In the genomic region with DNA sequence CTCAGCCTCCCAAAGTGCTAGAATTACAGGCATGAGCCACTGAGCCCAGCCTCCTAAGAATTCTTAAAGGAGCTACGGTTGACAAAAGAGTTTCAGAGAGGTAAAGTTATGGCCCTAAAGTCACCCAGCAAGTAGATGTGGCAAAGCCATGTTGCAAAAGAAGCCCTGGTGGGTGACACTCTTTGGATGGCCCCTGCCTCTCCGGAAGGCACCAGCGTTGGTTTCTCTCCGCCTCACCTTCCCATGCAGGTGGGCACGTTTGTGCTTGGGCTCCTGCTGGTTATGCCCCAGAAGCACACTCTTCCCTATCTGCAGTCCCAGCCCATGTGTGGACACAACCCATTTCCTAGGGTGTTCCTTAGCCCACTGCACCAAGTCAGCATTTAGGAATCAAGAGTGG, we compare ENCODE assay signal across 27 cellular contexts. TPM values are rescaled to one million over a fixed set of nuclear protein-coding genes. Genes with fewer than 3 reads are reported as not detected.
A peak's percentile ranks its signal among the peaks of the same experiment; 100 is the strongest.
DNase-seq lines count a peak whose midpoint lies in the region; ATAC-seq and TF ChIP-seq lines count a peak whose summit lies in the region.
"Had no signal": no experiment of that assay in that cellular context is flagged by ENCODE, and none has a peak within 500 bp of the region (broad histone marks: within the 10 kb centered on the region; RNA-seq: fewer than 3 reads in every experiment).

No MANE protein-coding gene starts in this region.

- no peaks in the 10 kb centered on the region for H3K79me2 ChIP-seq in SK-N-SH (ENCODE audit: insufficient read depth)
- no peaks in the 10 kb centered on the region for H3K79me2 ChIP-seq in osteoblast (ENCODE audit: insufficient read depth, low read length)
- no peaks in the 10 kb centered on the region for H3K79me2 ChIP-seq in MM.1S (ENCODE audit: low read length)

- no peak for ATAC-seq in SK-N-SH treated with all-trans-retinoic acid at 6 μM for 48 hours
- ATAC-seq: activated naive CD8-positive, alpha-beta T cell treated with anti-CD3 and anti-CD28 coated beads, Interleukin-2, amount 50 U/mL, for 24 hours; effector memory CD8-positive, alpha-beta T cell; stimulated activated memory B cell treated with anti-CD40 and anti-IgM and Interleukin-4, amounts not matched to agents 10 μg/mL and 1 μg/mL and 100 μg/mL, for 72 hours had no signal

- POLR2A ChIA-PET in SK-N-SH (lab: Yijun Ruan, JAX), result no interaction called here

- no peak for DNase-seq in SK-N-SH
- DNase-seq in breast epithelium (ENCODE audit: low spot score in 2 of 2), result no peak
- no peak for DNase-seq in osteoblast (ENCODE audit: insufficient read length, low spot score, missing footprints)
- peak in 1 of 2 donors; percentile 7 for DNase-seq in tibial artery
- no peak for DNase-seq in NCI-H2227 (lab: John Stamatoyannopoulos, UW; ENCODE audit: unreplicated experiment)
- no peak for DNase-seq in HK-2 (ENCODE audit: unreplicated experiment)
- no peak for DNase-seq in MM.1S
- DNase-seq: activated gamma-delta T cell; activated naive CD8-positive, alpha-beta T cell treated with anti-CD3 and anti-CD28 coated beads, Interleukin-2, amount 50 U/mL, for 24 hours; AML-193; DMS153; effector memory CD8-positive, alpha-beta T cell; kidney; MG63; NCI-H1417 treated with DMSO at 0.1 percent for 48 hours; NCI-H510A; NK-92 treated with Interleukin-12 subunit alpha and Interleukin-12 subunit beta, amount 100 ng/mL, for 24 hours; stimulated activated CD4-positive, alpha-beta T cell treated with anti-CD3 and anti-CD28 coated beads, Interleukin-4, amount 100 ng/mL, for 1 hour had no signal

- H3K27me3 ChIP-seq in SK-N-SH (ENCODE audit: insufficient read depth) (no peaks in the 10 kb centered on the region), breast epithelium (no peaks in the 10 kb centered on the region), osteoblast (ENCODE audit: insufficient read depth, low read length) (no peaks in the 10 kb centered on the region), tibial artery (no peaks in the 10 kb centered on the region), MM.1S (replicated peaks; ENCODE audit: insufficient read depth, low read length) (no peaks in the 10 kb centered on the region)
- H3K27me3 ChIP-seq: MG63, SJSA1 had no signal

- no peak for TF ChIP-seq EP300 in SK-N-SH (IDR thresholded peaks at IDR 0.05; ENCODE audit: borderline replicate concordance in 1 of 2, low read depth in 1 of 2, low read length in 1 of 2)

- H3K9ac ChIP-seq in SK-N-SH (peak overlapping the region; percentile 48; the same call in 1 of the 2 replicates), MM.1S (ENCODE audit: low read length) (no peak overlapping the region)

- no peak for TF ChIP-seq POLR2A in breast epithelium (IDR thresholded peaks at IDR 0.05)

- H3K9me3 ChIP-seq in SK-N-SH (no peaks in the 10 kb centered on the region), breast epithelium (no peaks in the 10 kb centered on the region), osteoblast (ENCODE audit: low read depth, low read length) (no peaks in the 10 kb centered on the region), tibial artery (no peaks in the 10 kb centered on the region), MM.1S (replicated peaks; ENCODE audit: insufficient read depth, low read length) (no peaks in the 10 kb centered on the region)
- H3K9me3 ChIP-seq: MG63, SJSA1 had no signal

- H3K4me3 ChIP-seq in SK-N-SH (ENCODE audit: low read depth in 2 of 2, low read length in 1 of 2) (no peak overlapping the region), breast epithelium (no peak overlapping the region), osteoblast (ENCODE audit: insufficient read depth, low read length) (no peak overlapping the region), tibial artery (no peak overlapping the region), MM.1S (ENCODE audit: low read length) (no peak overlapping the region)
- H3K4me3 ChIP-seq: K562, MG63, SJSA1 had no signal

- intact Hi-C loops in breast epithelium (cut with DNase I; ENCODE audit: low total_unique reads), result no loop called here
- intact Hi-C loops in tibial artery (cut with DNase I; ENCODE audit: low total_unique reads), result no loop called here

- H3K27ac ChIP-seq in SK-N-SH (ENCODE audit: low read depth in 2 of 2, low read length in 1 of 2) (peak overlapping the region in 1 of 2 experiments; percentile 96; a peak in 1 of 4 replicates), breast epithelium (peak overlapping the region; percentile 68 to 96), osteoblast (ENCODE audit: low read depth, low read length) (peak overlapping the region; percentile 86), tibial artery (peak overlapping the region; percentile 70 to 74), MM.1S (ENCODE audit: low read length) (no peak overlapping the region)
- H3K27ac ChIP-seq: 22Rv1 had no signal

- H4K20me1 ChIP-seq in SK-N-SH (ENCODE audit: insufficient read depth) (no peaks in the 10 kb centered on the region), osteoblast (ENCODE audit: insufficient read depth, low read length) (no peaks in the 10 kb centered on the region), MM.1S (ENCODE audit: insufficient read depth, low read length) (no peaks in the 10 kb centered on the region)

- H3K4me1 ChIP-seq in SK-N-SH (ENCODE audit: control insufficient read depth in 1 of 2, insufficient read depth in 2 of 2, low read depth in 1 of 2, low read length in 1 of 2), result peaks cover 0 to 33% of the 10 kb centered on the region in 2 experiments; a peak in 3 of 4 replicates
- H3K4me1 ChIP-seq in breast epithelium, result peaks cover 14 to 40% of the 10 kb centered on the region in 2 donors
- peaks cover 39% of the 10 kb centered on the region for H3K4me1 ChIP-seq in osteoblast (ENCODE audit: insufficient read depth, low read length)
- H3K4me1 ChIP-seq in tibial artery, result peaks cover 0 to 44% (median 29%) of the 10 kb centered on the region in 4 donors
- H3K4me1 ChIP-seq in MM.1S (ENCODE audit: low read length), result no peaks in the 10 kb centered on the region

- WGBS in SK-N-SH (ENCODE audit: low lambda C conversion rate), result 73% methylated on average over 2 of the region's 5 CpGs

- H3K9me2 ChIP-seq in SK-N-SH, result no peaks in the 10 kb centered on the region
- H3K9me2 ChIP-seq in MM.1S (replicated peaks; ENCODE audit: insufficient read depth, low read length), result no peaks in the 10 kb centered on the region

- H3F3A ChIP-seq in SK-N-SH (replicated peaks; ENCODE audit: insufficient read depth), result peaks cover 4% of the 10 kb centered on the region
- H3F3A ChIP-seq in MM.1S (ENCODE audit: insufficient read depth, low read length), result no peaks in the 10 kb centered on the region

- CTCF ChIA-PET in SK-N-SH (lab: Yijun Ruan, JAX), result no interaction called here

- H2AFZ ChIP-seq in SK-N-SH (ENCODE audit: low read depth) (no peak overlapping the region), osteoblast (ENCODE audit: low read length) (no peak overlapping the region), MM.1S (ENCODE audit: low read length) (no peak overlapping the region)

- TF ChIP-seq RAD21 in SK-N-SH (IDR thresholded peaks at IDR 0.05; ENCODE audit: low read length), result no peak

- H3K36me3 ChIP-seq in SK-N-SH (replicated peaks in 1 of 2; ENCODE audit: control insufficient read depth in 1 of 2, insufficient read depth in 2 of 2, low read length in 1 of 2), result no peaks in the 10 kb centered on the region
- no peaks in the 10 kb centered on the region for H3K36me3 ChIP-seq in breast epithelium
- H3K36me3 ChIP-seq in osteoblast (ENCODE audit: insufficient read depth, low read length), result no peaks in the 10 kb centered on the region
- H3K36me3 ChIP-seq in tibial artery, result no peaks in the 10 kb centered on the region
- no peaks in the 10 kb centered on the region for H3K36me3 ChIP-seq in MM.1S (replicated peaks; ENCODE audit: insufficient read depth, low read length)
- H3K36me3 ChIP-seq: MG63, SJSA1 had no signal

- TF ChIP-seq CTCF in SK-N-SH (IDR thresholded peaks at IDR 0.05) (no peak), breast epithelium (IDR thresholded peaks at IDR 0.05) (no peak), osteoblast (IDR thresholded peaks at IDR 0.05; ENCODE audit: extremely low read depth, low read depth, low read length) (no peak), tibial artery (IDR thresholded peaks at IDR 0.05) (no peak), MM.1S (IDR thresholded peaks at IDR 0.05; ENCODE audit: low read length) (no peak)

- H3K4me2 ChIP-seq in SK-N-SH (0 out of 2 replicates have a peak overlapping the region, but pooled peaks have one; percentile 31), osteoblast (ENCODE audit: insufficient read depth, low read length) (no peak overlapping the region), MM.1S (ENCODE audit: low read depth, low read length) (no peak overlapping the region)

TF ChIP-seq in SK-N-SH, 30 proteins besides CTCF, POLR2A, EP300 and RAD21:
- TF ChIP-seq MAX (IDR thresholded peaks at IDR 0.05; ENCODE audit: low read depth), result no peak

TF ChIP-seq in SK-N-SH treated with all-trans-retinoic acid at 6 μM for 48 hours, 23 proteins besides CTCF, POLR2A, EP300 and RAD21 (continues in another document):
- TF ChIP-seq, protein P1, sequence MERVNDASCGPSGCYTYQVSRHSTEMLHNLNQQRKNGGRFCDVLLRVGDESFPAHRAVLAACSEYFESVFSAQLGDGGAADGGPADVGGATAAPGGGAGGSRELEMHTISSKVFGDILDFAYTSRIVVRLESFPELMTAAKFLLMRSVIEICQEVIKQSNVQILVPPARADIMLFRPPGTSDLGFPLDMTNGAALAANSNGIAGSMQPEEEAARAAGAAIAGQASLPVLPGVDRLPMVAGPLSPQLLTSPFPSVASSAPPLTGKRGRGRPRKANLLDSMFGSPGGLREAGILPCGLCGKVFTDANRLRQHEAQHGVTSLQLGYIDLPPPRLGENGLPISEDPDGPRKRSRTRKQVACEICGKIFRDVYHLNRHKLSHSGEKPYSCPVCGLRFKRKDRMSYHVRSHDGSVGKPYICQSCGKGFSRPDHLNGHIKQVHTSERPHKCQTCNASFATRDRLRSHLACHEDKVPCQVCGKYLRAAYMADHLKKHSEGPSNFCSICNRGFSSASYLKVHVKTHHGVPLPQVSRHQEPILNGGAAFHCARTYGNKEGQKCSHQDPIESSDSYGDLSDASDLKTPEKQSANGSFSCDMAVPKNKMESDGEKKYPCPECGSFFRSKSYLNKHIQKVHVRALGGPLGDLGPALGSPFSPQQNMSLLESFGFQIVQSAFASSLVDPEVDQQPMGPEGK (CRISPR knock-in tag; IDR thresholded peaks at IDR 0.05; ENCODE audit: borderline replicate concordance), result no peak

RNA-seq across cellular contexts. Expression of gene SERPINA3, which starts 9.5 kb away (rescaled TPM):
- 0.25 and 0.45 TPM in 2 replicates for polyA plus RNA-seq in SK-N-SH (2012; rRNA removed)
- polyA plus RNA-seq in SK-N-SH (2012; cell fraction: cytosol; rRNA removed), result 0.05 and 0.15 TPM in 2 replicates
- polyA plus RNA-seq in SK-N-SH (2012; cell fraction: nucleus; rRNA removed), result 0.66 and 1.4 TPM in 2 replicates
- total RNA-seq in breast epithelium (1,000 to 10,000 TPM in 2 of 3 donors, 10 to 100 TPM in 1; 88.7 to 1,840 (median 1,497) TPM), osteoblast (2.7 and 5.1 TPM in 2 replicates)
- total RNA-seq: frontal cortex; lung microvascular endothelial cell; T-helper 1 cell treated with Interleukin-12 subunit alpha and Interleukin-12 subunit beta and Interleukin-4 antibody, amounts not matched to agents 30 ng/mL and 1 ng/mL, for 36 hours had no signal
- polyA plus RNA-seq: K562 had no signal

RNA-seq across cellular contexts. Expression of gene SERPINA5, which starts 21.5 kb away (rescaled TPM):
- polyA plus RNA-seq in SK-N-SH (2012; rRNA removed), result 0.08 and 0.13 TPM in 2 replicates
- 0.08 and 0.18 TPM in 2 replicates for polyA plus RNA-seq in SK-N-SH (2012; cell fraction: cytosol; rRNA removed)
- 0.07 and 0.08 TPM in 2 replicates for polyA plus RNA-seq in SK-N-SH (2012; cell fraction: nucleus; rRNA removed)
- total RNA-seq in breast epithelium (10 to 100 TPM in 2 of 3 donors, 1 to 10 TPM in 1; 4.3 to 32.9 (median 20.6) TPM), osteoblast (0.36 and 0.59 TPM in 2 replicates)
- total RNA-seq: frontal cortex; T-helper 1 cell treated with Interleukin-12 subunit alpha and Interleukin-12 subunit beta and Interleukin-4 antibody, amounts not matched to agents 30 ng/mL and 1 ng/mL, for 36 hours had no signal
- polyA plus RNA-seq: K562 had no signal

RNA-seq across cellular contexts. Expression of gene SERPINA4, which starts 41.5 kb away (rescaled TPM):
- not detected in 2 replicates for polyA plus RNA-seq in SK-N-SH (2012; rRNA removed)
- polyA plus RNA-seq in SK-N-SH (2012; cell fraction: cytosol; rRNA removed), result not detected in 2 replicates
- not detected in 2 replicates for polyA plus RNA-seq in SK-N-SH (2012; cell fraction: nucleus; rRNA removed)
- total RNA-seq in breast epithelium (not detected), osteoblast (not detected in 2 replicates)
- total RNA-seq: frontal cortex; K562; lung microvascular endothelial cell; SJSA1; T-helper 1 cell treated with Interleukin-12 subunit alpha and Interleukin-12 subunit beta and Interleukin-4 antibody, amounts not matched to agents 30 ng/mL and 1 ng/mL, for 36 hours had no signal
- polyA plus RNA-seq: esophagus, K562 had no signal

Comparison
In these comparisons a context has a peak if more than half of its experiments do, and no peak if none do; other contexts are left out.
1. RNA of gene SERPINA3, which starts 9.5 kb away (total RNA-seq): 88.7 to 1,840 TPM in breast epithelium; 2.7 to 5.1 TPM in osteoblast; every median in the first group is over 10 times any median in the second.